ENCODE assay signal across 18 cellular contexts in genomic region chr20:2042400-2042799, GRCh38. TPM values are rescaled to one million over a fixed set of nuclear protein-coding genes. Genes with fewer than 3 reads are reported as not detected.
DNase-seq lines count a peak whose midpoint lies in the region; ATAC-seq, FAIRE-seq and TF ChIP-seq lines count a peak whose summit lies in the region.
"Had no signal": no experiment of that assay in that cellular context is flagged by ENCODE, and none has a peak within 500 bp of the region (broad histone marks: within the 10 kb centered on the region; RNA-seq: fewer than 3 reads in every experiment).

No MANE protein-coding gene starts in this region.

- H3K4me1 Mint-ChIP-seq in MCF 10A (ENCODE audit: insufficient read depth, unreplicated experiment) (no peaks in the 10 kb centered on the region), CD14-positive monocyte (no peaks in the 10 kb centered on the region)
- no peaks in the 10 kb centered on the region for H3K4me1 Mint-ChIP-seq in activated T-cell treated with anti-CD3 and anti-CD28 coated beads, Interleukin-2, amount 50 U/mL, for 4 hours (ENCODE audit: low read depth)
- H3K4me1 Mint-ChIP-seq: neural crest cell had no signal

- no peaks in the 10 kb centered on the region for H3K36me3 ChIP-seq in breast epithelium

- POLR2A ChIA-PET in MCF 10A (lab: Yijun Ruan, JAX) = no interaction called here

- intact Hi-C loops in MCF 10A (cut with micrococcal nuclease) = no loop called here
- intact Hi-C loops in breast epithelium (cut with DNase I; ENCODE audit: low total_unique reads) = no loop called here
- intact Hi-C loops in CD14-positive monocyte (cut with micrococcal nuclease) = no loop called here

- H3K9me3 ChIP-seq in breast epithelium = no peaks in the 10 kb centered on the region

- H3K27ac ChIP-seq in breast epithelium = no peak overlapping the region
- H3K27ac ChIP-seq: 22Rv1 had no signal

- DNase-seq in MCF 10A (ENCODE audit: unreplicated experiment) (peak; percentile 53), breast epithelium (ENCODE audit: low spot score in 2 of 2) (no peak), RCC 7860 (ENCODE audit: low spot score) (peak; percentile 28), fibroblast of mammary gland (ENCODE audit: low read depth) (peak; percentile 66), stromal cell of bone marrow (ENCODE audit: low read depth) (peak; percentile 54), CD14-positive monocyte (ENCODE audit: low spot score) (no peak), DMS79 (lab: John Stamatoyannopoulos, UW) (no peak)
- no peak for DNase-seq in activated T-cell treated with anti-CD3 and anti-CD28 coated beads, Interleukin-2, amount 50 U/mL, for 4 hours
- DNase-seq: NCI-H1436 treated with DMSO at 0.1 percent for 48 hours; NCI-H510A; stimulated activated naive CD4-positive, alpha-beta T cell treated with Interleukin-2 at 50 U/mL for 16 hours had no signal

- ATAC-seq in activated T-cell treated with anti-CD3 and anti-CD28 coated beads, Interleukin-2, amount 50 U/mL, for 4 hours = no peak
- ATAC-seq: esophagus mucosa had no signal

- no peak overlapping the region for H3K4me3 Mint-ChIP-seq in MCF 10A (ENCODE audit: unreplicated experiment)
- no peak overlapping the region for H3K4me3 Mint-ChIP-seq in CD14-positive monocyte
- no peak overlapping the region for H3K4me3 Mint-ChIP-seq in activated T-cell treated with anti-CD3 and anti-CD28 coated beads, Interleukin-2, amount 50 U/mL, for 4 hours
- H3K4me3 Mint-ChIP-seq: activated naive CD8-positive, alpha-beta T cell; neural crest cell had no signal

- peak; percentile 70 for FAIRE-seq in RCC 7860 (lab: Jason Lieb, UNC)

- H3K9me3 Mint-ChIP-seq in MCF 10A (ENCODE audit: unreplicated experiment) = no peaks in the 10 kb centered on the region
- no peaks in the 10 kb centered on the region for H3K9me3 Mint-ChIP-seq in CD14-positive monocyte
- no peaks in the 10 kb centered on the region for H3K9me3 Mint-ChIP-seq in activated T-cell treated with anti-CD3 and anti-CD28 coated beads, Interleukin-2, amount 50 U/mL, for 4 hours

- TF ChIP-seq CTCF in MCF 10A (IDR thresholded peaks at IDR 0.05; ENCODE audit: unreplicated experiment) = no peak
- TF ChIP-seq CTCF in breast epithelium (IDR thresholded peaks at IDR 0.05) = no peak
- no peak for TF ChIP-seq CTCF in fibroblast of mammary gland (conservative IDR thresholded peaks at IDR 0.05; ENCODE audit: control insufficient read depth, insufficient read depth, low read depth, low read length)
- no peak for TF ChIP-seq CTCF in CD14-positive monocyte (IDR thresholded peaks at IDR 0.05)

- BruUV-seq in MCF 10A (replicated peaks; lab: Mats Ljungman, UMichigan) = no TSS peak

- no peaks in the 10 kb centered on the region for H3K27me3 ChIP-seq in breast epithelium

- H3K27me3 Mint-ChIP-seq in MCF 10A (ENCODE audit: insufficient read depth, unreplicated experiment) (peaks cover 51% of the 10 kb centered on the region), CD14-positive monocyte (ENCODE audit: low read depth in 3 of 3) (peaks cover 20 to 25% (median 22%) of the 10 kb centered on the region in 3 donors)
- peaks cover 27% of the 10 kb centered on the region for H3K27me3 Mint-ChIP-seq in activated T-cell treated with anti-CD3 and anti-CD28 coated beads, Interleukin-2, amount 50 U/mL, for 4 hours (ENCODE audit: low read depth)

- no peaks in the 10 kb centered on the region for H3K4me1 ChIP-seq in breast epithelium

- H3K36me3 Mint-ChIP-seq in MCF 10A (ENCODE audit: insufficient read depth, unreplicated experiment) (no peaks in the 10 kb centered on the region), CD14-positive monocyte (no peaks in the 10 kb centered on the region)
- no peaks in the 10 kb centered on the region for H3K36me3 Mint-ChIP-seq in activated T-cell treated with anti-CD3 and anti-CD28 coated beads, Interleukin-2, amount 50 U/mL, for 4 hours (ENCODE audit: insufficient read depth)
- H3K36me3 Mint-ChIP-seq: activated naive CD8-positive, alpha-beta T cell had no signal

- no peak for TF ChIP-seq POLR2A in breast epithelium (IDR thresholded peaks at IDR 0.05)

- no peak overlapping the region for H3K4me3 ChIP-seq in breast epithelium
- H3K4me3 ChIP-seq in fibroblast of mammary gland (ENCODE audit: control insufficient read depth, low read depth, low read length) = no peak overlapping the region

- no peak overlapping the region for H3K27ac Mint-ChIP-seq in MCF 10A (ENCODE audit: low read depth, unreplicated experiment)
- no peak overlapping the region for H3K27ac Mint-ChIP-seq in CD14-positive monocyte
- H3K27ac Mint-ChIP-seq: activated naive CD8-positive, alpha-beta T cell had no signal

- CTCF ChIA-PET in MCF 10A (lab: Yijun Ruan, JAX) = no interaction called here

RNA-seq across cellular contexts. Expression of gene PDYN, which starts 48.5 kb away (rescaled TPM):
- total RNA-seq in MCF 10A (2022) = not detected in 2 replicates
- total RNA-seq in breast epithelium = not detected
- not detected for polyA plus RNA-seq in CD14-positive monocyte
- not detected for total RNA-seq in activated T-cell treated with anti-CD3 and anti-CD28 coated beads, Interleukin-2, amount 50 U/mL, for 4 hours
- total RNA-seq: esophagus mucosa; skeletal muscle tissue; T-helper 1 cell treated with Interleukin-12 subunit alpha and Interleukin-12 subunit beta and Interleukin-4 antibody, amounts not matched to agents 30 ng/mL and 1 ng/mL, for 36 hours; ureter had no signal

RNA-seq across cellular contexts. Expression of gene STK35, which starts 59.2 kb away (rescaled TPM):
- total RNA-seq in MCF 10A (2022) = 18.2 and 21.3 TPM in 2 replicates
- total RNA-seq in breast epithelium = 10 to 100 TPM; 15.2 to 26.3 (median 16.7) TPM
- 1 to 10 TPM; 1.2 to 2.0 TPM for polyA plus RNA-seq in CD14-positive monocyte
- 10 to 100 TPM; 17.5 to 21.1 (median 18.7) TPM for total RNA-seq in activated T-cell treated with anti-CD3 and anti-CD28 coated beads, Interleukin-2, amount 50 U/mL, for 4 hours

Comparison
In these comparisons a context has a peak if more than half of its experiments do, and no peak if none do; other contexts are left out.
1. DNase-seq: peak in MCF 10A (single experiment), RCC 7860 (single experiment), fibroblast of mammary gland (single experiment) and stromal cell of bone marrow (single experiment); none in breast epithelium (0 of 2), CD14-positive monocyte (single experiment), DMS79 (single experiment) and activated T-cell treated with anti-CD3 and anti-CD28 coated beads, Interleukin-2, amount 50 U/mL, for 4 hours (single experiment).